Comparison of ENCODE assay signal across 18 cellular contexts in the genomic region with DNA sequence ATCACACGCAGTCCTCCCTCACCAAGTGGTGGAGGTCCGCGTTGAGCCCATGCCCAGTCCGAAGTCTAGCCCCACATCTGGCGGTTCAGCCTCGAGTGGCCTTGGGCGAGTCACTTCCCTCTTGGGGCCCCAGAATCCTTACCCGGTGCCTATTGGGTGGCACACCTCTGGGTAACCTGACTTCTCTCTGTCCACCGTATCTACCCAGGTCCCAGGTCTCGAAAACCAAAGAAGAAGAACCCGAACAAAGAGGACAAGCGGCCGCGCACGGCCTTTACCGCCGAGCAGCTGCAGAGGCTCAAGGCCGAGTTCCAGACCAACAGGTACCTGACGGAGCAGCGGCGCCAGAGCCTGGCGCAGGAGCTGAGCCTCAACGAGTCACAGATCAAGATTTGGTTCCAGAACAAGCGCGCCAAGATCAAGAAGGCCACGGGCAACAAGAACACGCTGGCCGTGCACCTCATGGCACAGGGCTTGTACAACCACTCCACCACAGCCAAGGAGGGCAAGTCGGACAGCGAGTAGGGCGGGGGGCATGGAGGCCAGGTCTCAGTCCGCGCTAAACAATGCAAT. TPM values are rescaled to one million over a fixed set of nuclear protein-coding genes. Genes with fewer than 3 reads are reported as not detected.
DNase-seq lines count a peak whose midpoint lies in the region; ATAC-seq, FAIRE-seq and TF ChIP-seq lines count a peak whose summit lies in the region.
"Had no signal": no experiment of that assay in that cellular context is flagged by ENCODE, and none has a peak within 500 bp of the region (broad histone marks: within the 10 kb centered on the region; RNA-seq: fewer than 3 reads in every experiment).

No MANE protein-coding gene starts in this region.

- H3K27me3 ChIP-seq in neural cell (ENCODE audit: insufficient read depth, low read depth, low read length) (peaks cover 94% of the 10 kb centered on the region), spleen (replicated peaks in 1 of 7) (peaks cover 22 to 98% (median 96%) of the 10 kb centered on the region in 7 donors), GM23248 (replicated peaks; ENCODE audit: insufficient read depth) (peaks cover 89% of the 10 kb centered on the region), small intestine (ENCODE audit: control insufficient read depth in 2 of 2, insufficient read depth in 2 of 2, low read length in 2 of 2) (peaks cover 22 to 73% of the 10 kb centered on the region in 2 donors)

- H3K79me2 ChIP-seq in neural cell (replicated peaks; ENCODE audit: insufficient read depth, low read length): no peaks in the 10 kb centered on the region
- no peaks in the 10 kb centered on the region for H3K79me2 ChIP-seq in GM23248 (ENCODE audit: insufficient read depth)

- CTCF ChIA-PET in HEK293 (lab: Yijun Ruan, JAX): interaction anchor here (1.0 to 1.3 kb wide), 3 partner anchors 11 to 69 kb away, joined by 3 to 5 read pairs (median 4); no protein-coding TSS in a partner anchor

- DNase-seq in cerebellar cortex (ENCODE audit: low spot score) (peak; percentile 46), spleen (peak; percentile 56), GM23248 (no peak), small intestine (no peak)
- DNase-seq: ACHN, AML-193, NCI-H1436, NCI-H2029, NCI-H2171 treated with DMSO at 0.1 percent for 48 hours, NCI-H510A, NCI-H774, RPMI8226 had no signal

- POLR2A ChIA-PET in HEK293 (lab: Yijun Ruan, JAX): interaction anchor here (0.6 kb wide), 1 partner anchor 31 kb away, joined by 3 read pairs; no protein-coding TSS in a partner anchor

- ATAC-seq in HG02642 (IDR thresholded peaks at IDR 0.05; ENCODE audit: poor library complexity, unreplicated experiment): no peak
- ATAC-seq: HepG2 had no signal

- WGBS in spleen, 5 donors: 10 to 19% (median 16%) methylated on average over 28 to 33 of the region's 33 CpGs
- WGBS in GM23248 (ENCODE audit: low coverage in 1 of 2, low lambda C conversion rate in 2 of 2, missing lambda C conversion rate in 2 of 2), 2 experiments: 8 to 9% methylated on average over 33 of the region's 33 CpGs
- WGBS in small intestine, 3 donors: 7 to 15% (median 10%) methylated on average over 33 of the region's 33 CpGs

- TF ChIP-seq RAD21 in neural cell (conservative IDR thresholded peaks at IDR 0.05): no peak

- in situ Hi-C loops in GM23248 (cut with MboI): no loop called here

- H3K4me1 ChIP-seq in HEK293 (ENCODE audit: control insufficient read depth, insufficient read depth, low read length) (peaks cover 5% of the 10 kb centered on the region; the same call in 1 of the 2 replicates), spleen (peaks cover 13 to 45% (median 39%) of the 10 kb centered on the region in 6 donors), GM23248 (ENCODE audit: insufficient read depth) (no peaks in the 10 kb centered on the region), small intestine (ENCODE audit: control insufficient read depth in 2 of 2, insufficient read depth in 1 of 2, low read depth in 1 of 2, low read length in 1 of 2) (peaks cover 0 to 5% of the 10 kb centered on the region in 2 donors)

- FAIRE-seq in small intestine (lab: Jason Lieb, UNC): no peak
- FAIRE-seq: HepG2 had no signal

- H3K4me2 ChIP-seq in neural cell (ENCODE audit: low read length): no peak overlapping the region
- no peak overlapping the region for H3K4me2 ChIP-seq in GM23248 (ENCODE audit: unreplicated experiment)
- H3K4me2 ChIP-seq: KMS-11 had no signal

- no peaks in the 10 kb centered on the region for H3F3A ChIP-seq in neural cell (ENCODE audit: insufficient read depth, low read length, poor library complexity, severe bottlenecking)
- H3F3A ChIP-seq in GM23248 (ENCODE audit: insufficient read depth): no peaks in the 10 kb centered on the region

- no peak overlapping the region for H2AFZ ChIP-seq in neural cell (ENCODE audit: low read depth, low read length)
- H2AFZ ChIP-seq in GM23248: no peak overlapping the region

- intact Hi-C loops in spleen (cut with DNase I; ENCODE audit: low total_unique reads): loop anchor here (10.0 kb wide), 1 partner anchor 87 kb away; no protein-coding TSS in a partner anchor

- no peak overlapping the region for H3K4me3 ChIP-seq in HEK293 (ENCODE audit: low read depth, low read length)
- H3K4me3 ChIP-seq in neural cell (ENCODE audit: low read length): no peak overlapping the region
- no peak overlapping the region for H3K4me3 ChIP-seq in spleen
- H3K4me3 ChIP-seq in GM23248: no peak overlapping the region
- no peak overlapping the region for H3K4me3 ChIP-seq in small intestine (ENCODE audit: low read depth in 1 of 2, low read length in 2 of 2)

- no peak for TF ChIP-seq CTCF in HEK293 (tag by site-specific recombination; IDR thresholded peaks at IDR 0.05)
- TF ChIP-seq CTCF in neural cell (IDR thresholded peaks at IDR 0.05; ENCODE audit: poor library complexity, severe bottlenecking): no peak
- no peak for TF ChIP-seq CTCF in spleen (IDR thresholded peaks at IDR 0.05 in 8 of 11, conservative IDR thresholded peaks at IDR 0.05 in 3 of 11)

- H3K9me3 ChIP-seq in HEK293 (ENCODE audit: control insufficient read depth, insufficient read depth, low read depth, low read length): no peaks in the 10 kb centered on the region
- no peaks in the 10 kb centered on the region for H3K9me3 ChIP-seq in neural cell (ENCODE audit: low read length)
- no peaks in the 10 kb centered on the region for H3K9me3 ChIP-seq in spleen
- no peaks in the 10 kb centered on the region for H3K9me3 ChIP-seq in GM23248 (ENCODE audit: low read depth)
- no peaks in the 10 kb centered on the region for H3K9me3 ChIP-seq in small intestine (ENCODE audit: control insufficient read depth, low read depth)

- H3K9ac ChIP-seq in neural cell (ENCODE audit: low read length) (no peak overlapping the region), GM23248 (no peak overlapping the region)
- H3K9ac ChIP-seq: KMS-11 had no signal

- H4K20me1 ChIP-seq in neural cell (ENCODE audit: insufficient read depth) (no peaks in the 10 kb centered on the region), GM23248 (ENCODE audit: insufficient read depth) (no peaks in the 10 kb centered on the region)

- no peaks in the 10 kb centered on the region for H3K9me2 ChIP-seq in neural cell (ENCODE audit: insufficient read depth, low read length)
- no peaks in the 10 kb centered on the region for H3K9me2 ChIP-seq in GM23248 (ENCODE audit: insufficient read depth)

- no peak for TF ChIP-seq EP300 in neural cell (conservative IDR thresholded peaks at IDR 0.05; ENCODE audit: poor library complexity, severe bottlenecking)

- H3K27ac ChIP-seq in HEK293 (ENCODE audit: extremely low read depth, low read depth, low read length) (no peak overlapping the region), neural cell (ENCODE audit: low read length) (no peak overlapping the region), spleen (no peak overlapping the region), GM23248 (no peak overlapping the region), small intestine (ENCODE audit: low read depth in 1 of 2, low read length in 1 of 2) (no peak overlapping the region)
- H3K27ac ChIP-seq: KMS-11 had no signal

- H3K36me3 ChIP-seq in HEK293 (ENCODE audit: control insufficient read depth in 2 of 2, insufficient read depth in 1 of 2, low read length in 2 of 2): peaks cover 0 to 49% of the 10 kb centered on the region in 2 experiments; a peak in 1 of 3 replicates
- H3K36me3 ChIP-seq in neural cell (ENCODE audit: insufficient read depth, low read length): no peaks in the 10 kb centered on the region
- no peaks in the 10 kb centered on the region for H3K36me3 ChIP-seq in spleen
- no peaks in the 10 kb centered on the region for H3K36me3 ChIP-seq in GM23248 (ENCODE audit: low read depth)
- no peaks in the 10 kb centered on the region for H3K36me3 ChIP-seq in small intestine (ENCODE audit: control insufficient read depth in 2 of 2, insufficient read depth in 2 of 2, low read length in 2 of 2)

- TF ChIP-seq POLR2A in spleen (IDR thresholded peaks at IDR 0.05): no peak

TF ChIP-seq in HEK293, 187 proteins besides CTCF, POLR2A, EP300 and RAD21 (continues in another document):
- TF ChIP-seq ZNF776 (tag by site-specific recombination; IDR thresholded peaks at IDR 0.05; ENCODE audit: borderline replicate concordance) (no peak), ZEB2 (tag by site-specific recombination; IDR thresholded peaks at IDR 0.05) (no peak), OSR2 (tag by site-specific recombination; IDR thresholded peaks at IDR 0.05) (no peak), ZNF560 (tag by site-specific recombination; IDR thresholded peaks at IDR 0.05; ENCODE audit: borderline replicate concordance) (no peak), SCRT2 (tag by site-specific recombination; IDR thresholded peaks at IDR 0.05) (peak; percentile 87)

TF ChIP-seq in neural cell, 6 proteins besides CTCF, POLR2A, EP300 and RAD21:
- TF ChIP-seq POLR2AphosphoS5 (IDR thresholded peaks at IDR 0.05) (peak; percentile 13), REST (IDR thresholded peaks at IDR 0.05; ENCODE audit: borderline replicate concordance) (no peak)

RNA-seq across cellular contexts. Expression of gene EN2, which starts 4.3 kb away (rescaled TPM):
- polyA plus RNA-seq in neural cell (not detected in 2 replicates), spleen (under 1 TPM in 2 of 3 donors, not detected in 1; 0.03 to 0.04 TPM), GM23248 (2016; fragmentation: Nextera tagmentation; extraction: Ambion mirVana) (not detected in 2 replicates), small intestine (not detected)
- polyA minus RNA-seq in neural cell: not detected in 2 replicates
- total RNA-seq in spleen: not detected
- not detected in 2 replicates for total RNA-seq in GM23248 (2014; rRNA removed; shearing (Covaris generic))
- total RNA-seq: HepG2, M059J had no signal
- polyA plus RNA-seq: HepG2 had no signal

Comparison
In these comparisons a context has a peak if more than half of its experiments do, and no peak if none do; other contexts are left out.
1. DNase-seq: peak in cerebellar cortex (single experiment) and spleen (single experiment); none in GM23248 (single experiment) and small intestine (single experiment).